ENCODE assay signal across 1 cellular context in the genomic region with DNA sequence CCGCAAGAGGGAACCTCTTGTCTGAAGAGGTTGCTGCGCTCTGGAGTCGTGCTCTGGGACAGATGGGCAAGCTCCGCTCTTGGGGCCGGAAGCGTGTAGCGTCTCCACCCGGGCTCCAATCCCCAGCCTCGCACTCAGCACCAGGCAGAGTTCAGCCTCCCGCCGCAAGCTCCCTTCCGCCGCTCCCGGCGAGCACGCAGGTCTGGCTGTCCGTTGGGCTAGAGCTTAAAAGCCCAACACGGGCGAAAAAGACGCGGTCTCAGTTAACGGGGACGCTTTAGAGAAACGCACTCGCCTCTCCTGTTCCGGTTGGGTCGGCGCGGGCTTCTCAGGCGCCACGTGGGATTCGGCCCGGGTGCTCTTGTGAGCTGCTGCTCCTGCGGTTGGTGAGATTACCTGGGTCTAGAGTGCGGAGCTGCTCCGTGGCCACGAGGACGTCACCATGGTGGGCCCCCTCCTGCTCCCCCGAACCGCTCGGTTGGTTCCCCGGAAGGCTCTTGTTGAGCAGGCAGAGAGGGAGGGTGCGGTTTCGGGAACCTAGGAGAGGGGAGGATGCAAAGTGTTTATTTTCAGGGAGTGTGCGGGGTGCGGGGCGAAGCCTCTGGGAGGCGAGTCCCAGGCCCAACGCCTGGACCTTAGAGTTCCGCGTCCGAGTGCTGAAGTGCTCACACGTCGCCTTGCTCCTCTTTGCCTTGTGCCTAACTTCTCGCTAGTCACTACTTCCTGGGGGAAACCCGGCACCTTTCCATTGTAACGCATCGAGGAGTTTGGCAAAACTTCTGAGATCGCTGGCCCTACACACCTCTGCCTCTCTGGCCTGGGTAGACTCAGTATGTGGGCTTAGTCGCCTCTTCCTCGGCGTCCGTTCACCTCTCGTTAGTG.
A peak's percentile ranks its signal among the peaks of the same experiment; 100 is the strongest.
TF ChIP-seq lines count a peak whose summit lies in the region.

A gene (plus strand): TSS at position 331 of the 882 bp plus-strand sequence. CDS start 112 bp downstream, at position 443.

TF ChIP-seq in HepG2, 621 proteins besides CTCF, POLR2A, EP300 and RAD21 (continued from another document and continues in another):
- TF ChIP-seq, protein P1, sequence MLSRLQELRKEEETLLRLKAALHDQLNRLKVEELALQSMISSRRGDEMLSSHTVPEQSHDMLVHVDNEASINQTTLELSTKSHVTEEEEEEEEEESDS (CRISPR knock-in tag; IDR thresholded peaks at IDR 0.05; ENCODE audit: borderline replicate concordance) = peak; percentile 89
- TF ChIP-seq, protein P2, sequence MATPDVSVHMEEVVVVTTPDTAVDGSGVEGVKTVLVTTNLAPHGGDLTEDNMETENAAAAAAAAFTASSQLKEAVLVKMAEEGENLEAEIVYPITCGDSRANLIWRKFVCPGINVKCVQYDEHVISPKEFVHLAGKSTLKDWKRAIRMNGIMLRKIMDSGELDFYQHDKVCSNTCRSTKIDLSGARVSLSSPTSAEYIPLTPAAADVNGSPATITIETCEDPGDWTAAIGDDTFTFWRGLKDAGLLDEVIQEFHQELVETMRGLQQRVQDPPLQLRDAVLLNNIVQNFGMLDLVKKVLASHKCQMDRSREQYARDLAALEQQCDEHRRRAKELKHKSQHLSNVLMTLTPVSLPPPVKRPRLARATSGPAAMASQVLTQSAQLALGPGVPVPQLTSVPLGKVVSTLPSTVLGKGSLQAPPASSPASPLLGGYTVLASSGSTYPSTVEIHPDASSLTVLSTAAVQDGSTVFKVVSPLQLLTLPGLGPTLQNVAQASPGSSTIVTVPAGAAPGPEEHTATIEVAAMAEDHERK (CRISPR knock-in tag; IDR thresholded peaks at IDR 0.05; ENCODE audit: low read depth) = peak; percentile 64; the same call in 1 of the 2 replicates
- TF ChIP-seq CC2D1A (CRISPR knock-in tag; IDR thresholded peaks at IDR 0.05) (no peak), PRMT3 (CRISPR knock-in tag; IDR thresholded peaks at IDR 0.05; ENCODE audit: borderline replicate concordance, low read depth) (no peak; the same call in 1 of the 2 replicates), MZF1 (CRISPR knock-in tag; IDR thresholded peaks at IDR 0.05; ENCODE audit: borderline replicate concordance) (no peak), ZNF589 (CRISPR knock-in tag; conservative IDR thresholded peaks at IDR 0.05) (peak; percentile 80; the same call in 1 of the 2 replicates), ZNF674 (CRISPR knock-in tag; IDR thresholded peaks at IDR 0.05; ENCODE audit: low read depth) (0 out of 2 replicates have a peak, but pooled peaks have one; percentile 54), GATAD1 (CRISPR knock-in tag; IDR thresholded peaks at IDR 0.05) (peak; percentile 97), POLR2G (IDR thresholded peaks at IDR 0.05; ENCODE audit: low read depth, low read length) (peak; percentile 95), SP140L (CRISPR knock-in tag; IDR thresholded peaks at IDR 0.05; ENCODE audit: borderline replicate concordance) (peak; percentile 95; the same call in 1 of the 2 replicates), RARG (CRISPR knock-in tag; IDR thresholded peaks at IDR 0.05; ENCODE audit: low read depth) (peak; percentile 93; the same call in 1 of the 2 replicates), THYN1 (CRISPR knock-in tag; IDR thresholded peaks at IDR 0.05; ENCODE audit: borderline replicate concordance, low read depth) (no peak), AKAP8 (CRISPR knock-in tag; IDR thresholded peaks at IDR 0.05) (peak; percentile 76; the same call in 1 of the 2 replicates), ARHGAP35 (CRISPR knock-in tag; IDR thresholded peaks at IDR 0.05; ENCODE audit: borderline replicate concordance) (peak; percentile 56; the same call in 1 of the 2 replicates), PHF21A (CRISPR knock-in tag; IDR thresholded peaks at IDR 0.05) (peak; percentile 96), SIX1 (CRISPR knock-in tag; IDR thresholded peaks at IDR 0.05; ENCODE audit: borderline replicate concordance) (peak; percentile 47; the same call in 1 of the 2 replicates)
- TF ChIP-seq, protein P3, sequence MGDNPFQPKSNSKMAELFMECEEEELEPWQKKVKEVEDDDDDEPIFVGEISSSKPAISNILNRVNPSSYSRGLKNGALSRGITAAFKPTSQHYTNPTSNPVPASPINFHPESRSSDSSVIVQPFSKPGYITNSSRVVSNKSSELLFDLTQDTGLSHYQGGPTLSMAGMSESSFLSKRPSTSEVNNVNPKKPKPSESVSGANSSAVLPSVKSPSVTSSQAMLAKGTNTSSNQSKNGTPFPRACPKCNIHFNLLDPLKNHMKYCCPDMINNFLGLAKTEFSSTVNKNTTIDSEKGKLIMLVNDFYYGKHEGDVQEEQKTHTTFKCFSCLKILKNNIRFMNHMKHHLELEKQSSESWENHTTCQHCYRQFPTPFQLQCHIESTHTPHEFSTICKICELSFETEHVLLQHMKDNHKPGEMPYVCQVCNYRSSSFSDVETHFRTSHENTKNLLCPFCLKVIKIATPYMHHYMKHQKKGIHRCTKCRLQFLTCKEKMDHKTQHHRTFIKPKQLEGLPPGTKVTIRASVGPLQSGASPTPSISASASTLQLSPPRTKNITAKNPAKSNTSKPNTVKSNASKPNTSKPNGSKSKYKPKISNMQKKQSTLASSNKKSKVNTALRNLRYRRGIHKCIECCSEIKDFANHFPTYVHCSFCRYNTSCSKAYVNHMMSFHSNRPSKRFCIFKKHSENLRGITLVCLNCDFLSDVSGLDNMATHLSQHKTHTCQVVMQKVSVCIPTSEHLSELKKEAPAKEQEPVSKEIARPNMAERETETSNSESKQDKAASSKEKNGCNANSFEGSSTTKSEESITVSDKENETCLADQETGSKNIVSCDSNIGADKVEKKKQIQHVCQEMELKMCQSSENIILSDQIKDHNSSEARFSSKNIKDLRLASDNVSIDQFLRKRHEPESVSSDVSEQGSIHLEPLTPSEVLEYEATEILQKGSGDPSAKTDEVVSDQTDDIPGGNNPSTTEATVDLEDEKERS (CRISPR knock-in tag; IDR thresholded peaks at IDR 0.05) = peak; percentile 77
- TF ChIP-seq, protein P4, sequence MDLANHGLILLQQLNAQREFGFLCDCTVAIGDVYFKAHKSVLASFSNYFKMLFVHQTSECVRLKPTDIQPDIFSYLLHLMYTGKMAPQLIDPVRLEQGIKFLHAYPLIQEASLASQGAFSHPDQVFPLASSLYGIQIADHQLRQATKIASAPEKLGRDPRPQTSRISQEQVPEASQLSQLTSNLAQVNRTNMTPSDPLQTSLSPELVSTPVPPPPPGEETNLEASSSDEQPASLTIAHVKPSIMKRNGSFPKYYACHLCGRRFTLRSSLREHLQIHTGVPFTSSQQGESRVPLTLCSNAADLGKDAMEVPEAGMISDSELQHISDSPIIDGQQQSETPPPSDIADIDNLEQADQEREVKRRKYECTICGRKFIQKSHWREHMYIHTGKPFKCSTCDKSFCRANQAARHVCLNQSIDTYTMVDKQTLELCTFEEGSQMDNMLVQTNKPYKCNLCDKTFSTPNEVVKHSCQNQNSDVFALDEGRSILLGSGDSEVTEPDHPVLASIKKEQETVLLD (CRISPR knock-in tag; IDR thresholded peaks at IDR 0.05; ENCODE audit: low read depth) = peak; percentile 86; the same call in 1 of the 2 replicates
- TF ChIP-seq, protein P5, sequence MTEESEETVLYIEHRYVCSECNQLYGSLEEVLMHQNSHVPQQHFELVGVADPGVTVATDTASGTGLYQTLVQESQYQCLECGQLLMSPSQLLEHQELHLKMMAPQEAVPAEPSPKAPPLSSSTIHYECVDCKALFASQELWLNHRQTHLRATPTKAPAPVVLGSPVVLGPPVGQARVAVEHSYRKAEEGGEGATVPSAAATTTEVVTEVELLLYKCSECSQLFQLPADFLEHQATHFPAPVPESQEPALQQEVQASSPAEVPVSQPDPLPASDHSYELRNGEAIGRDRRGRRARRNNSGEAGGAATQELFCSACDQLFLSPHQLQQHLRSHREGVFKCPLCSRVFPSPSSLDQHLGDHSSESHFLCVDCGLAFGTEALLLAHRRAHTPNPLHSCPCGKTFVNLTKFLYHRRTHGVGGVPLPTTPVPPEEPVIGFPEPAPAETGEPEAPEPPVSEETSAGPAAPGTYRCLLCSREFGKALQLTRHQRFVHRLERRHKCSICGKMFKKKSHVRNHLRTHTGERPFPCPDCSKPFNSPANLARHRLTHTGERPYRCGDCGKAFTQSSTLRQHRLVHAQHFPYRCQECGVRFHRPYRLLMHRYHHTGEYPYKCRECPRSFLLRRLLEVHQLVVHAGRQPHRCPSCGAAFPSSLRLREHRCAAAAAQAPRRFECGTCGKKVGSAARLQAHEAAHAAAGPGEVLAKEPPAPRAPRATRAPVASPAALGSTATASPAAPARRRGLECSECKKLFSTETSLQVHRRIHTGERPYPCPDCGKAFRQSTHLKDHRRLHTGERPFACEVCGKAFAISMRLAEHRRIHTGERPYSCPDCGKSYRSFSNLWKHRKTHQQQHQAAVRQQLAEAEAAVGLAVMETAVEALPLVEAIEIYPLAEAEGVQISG (CRISPR knock-in tag; IDR thresholded peaks at IDR 0.05) = peak; percentile 96
- TF ChIP-seq, protein P6, sequence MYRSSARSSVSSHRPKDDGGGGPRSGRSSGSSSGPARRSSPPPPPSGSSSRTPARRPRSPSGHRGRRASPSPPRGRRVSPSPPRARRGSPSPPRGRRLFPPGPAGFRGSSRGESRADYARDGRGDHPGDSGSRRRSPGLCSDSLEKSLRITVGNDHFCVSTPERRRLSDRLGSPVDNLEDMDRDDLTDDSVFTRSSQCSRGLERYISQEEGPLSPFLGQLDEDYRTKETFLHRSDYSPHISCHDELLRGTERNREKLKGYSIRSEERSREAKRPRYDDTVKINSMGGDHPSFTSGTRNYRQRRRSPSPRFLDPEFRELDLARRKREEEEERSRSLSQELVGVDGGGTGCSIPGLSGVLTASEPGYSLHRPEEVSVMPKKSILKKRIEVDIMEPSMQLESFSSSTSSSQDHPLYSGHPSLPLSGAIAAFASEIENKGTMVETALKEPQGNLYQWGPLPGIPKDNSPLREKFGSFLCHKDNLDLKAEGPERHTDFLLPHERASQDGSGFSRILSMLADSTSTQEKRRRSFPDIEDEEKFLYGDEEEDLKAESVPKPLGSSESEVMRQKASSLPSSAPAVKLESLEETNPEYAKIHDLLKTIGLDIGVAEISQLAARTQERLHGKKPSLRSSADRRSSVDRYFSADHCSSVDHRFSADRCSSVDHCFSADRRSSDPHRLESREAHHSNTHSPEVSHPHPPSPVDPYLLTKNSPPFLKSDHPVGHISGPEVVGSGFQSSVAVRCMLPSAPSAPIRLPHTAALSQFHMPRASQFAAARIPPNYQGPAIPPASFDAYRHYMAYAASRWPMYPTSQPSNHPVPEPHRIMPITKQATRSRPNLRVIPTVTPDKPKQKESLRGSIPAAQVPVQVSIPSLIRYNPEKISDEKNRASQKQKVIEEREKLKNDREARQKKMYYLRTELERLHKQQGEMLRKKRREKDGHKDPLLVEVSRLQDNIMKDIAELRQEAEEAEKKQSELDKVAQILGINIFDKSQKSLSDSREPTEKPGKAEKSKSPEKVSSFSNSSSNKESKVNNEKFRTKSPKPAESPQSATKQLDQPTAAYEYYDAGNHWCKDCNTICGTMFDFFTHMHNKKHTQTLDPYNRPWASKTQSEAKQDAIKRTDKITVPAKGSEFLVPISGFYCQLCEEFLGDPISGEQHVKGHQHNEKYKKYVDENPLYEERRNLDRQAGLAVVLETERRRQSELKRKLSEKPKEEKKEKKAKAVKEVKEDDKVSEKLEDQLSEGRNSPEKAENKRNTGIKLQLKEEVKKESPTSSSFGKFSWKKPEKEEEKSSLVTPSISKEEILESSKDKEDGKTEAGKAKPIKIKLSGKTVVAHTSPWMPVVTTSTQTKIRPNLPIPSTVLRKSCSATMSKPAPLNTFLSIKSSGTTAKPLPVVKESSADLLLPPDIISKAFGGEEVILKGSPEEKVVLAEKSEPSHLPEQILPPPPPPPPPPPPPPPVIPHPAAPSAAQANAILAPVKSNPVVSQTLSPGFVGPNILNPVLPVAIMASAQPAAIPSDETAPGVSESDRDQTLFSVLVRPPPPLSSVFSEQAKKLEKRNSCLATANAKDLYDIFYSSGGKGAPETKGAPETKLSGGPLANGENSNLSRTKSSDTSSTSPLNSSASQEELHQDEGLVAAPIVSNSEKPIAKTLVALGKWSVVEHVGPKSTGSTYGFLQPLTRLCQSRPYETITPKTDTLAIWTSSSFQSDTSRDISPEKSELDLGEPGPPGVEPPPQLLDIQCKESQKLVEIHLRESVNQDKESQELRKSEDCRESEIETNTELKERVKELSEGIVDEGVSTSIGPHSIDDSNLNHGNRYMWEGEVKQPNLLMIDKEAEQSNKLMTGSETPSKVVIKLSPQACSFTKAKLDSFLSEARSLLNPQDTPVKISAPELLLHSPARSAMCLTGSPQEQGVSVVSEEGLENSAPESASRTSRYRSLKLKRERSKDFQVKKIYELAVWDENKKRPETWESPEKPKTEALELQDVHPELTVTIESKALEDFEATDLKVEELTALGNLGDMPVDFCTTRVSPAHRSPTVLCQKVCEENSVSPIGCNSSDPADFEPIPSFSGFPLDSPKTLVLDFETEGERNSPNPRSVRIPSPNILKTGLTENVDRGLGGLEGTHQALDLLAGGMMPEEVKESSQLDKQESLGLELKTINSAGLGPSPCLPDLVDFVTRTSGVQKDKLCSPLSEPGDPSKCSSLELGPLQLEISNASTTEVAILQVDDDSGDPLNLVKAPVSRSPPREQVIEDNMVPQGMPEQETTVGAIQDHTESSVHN (CRISPR knock-in tag; IDR thresholded peaks at IDR 0.05) = peak; percentile 98
- TF ChIP-seq, protein P7, sequence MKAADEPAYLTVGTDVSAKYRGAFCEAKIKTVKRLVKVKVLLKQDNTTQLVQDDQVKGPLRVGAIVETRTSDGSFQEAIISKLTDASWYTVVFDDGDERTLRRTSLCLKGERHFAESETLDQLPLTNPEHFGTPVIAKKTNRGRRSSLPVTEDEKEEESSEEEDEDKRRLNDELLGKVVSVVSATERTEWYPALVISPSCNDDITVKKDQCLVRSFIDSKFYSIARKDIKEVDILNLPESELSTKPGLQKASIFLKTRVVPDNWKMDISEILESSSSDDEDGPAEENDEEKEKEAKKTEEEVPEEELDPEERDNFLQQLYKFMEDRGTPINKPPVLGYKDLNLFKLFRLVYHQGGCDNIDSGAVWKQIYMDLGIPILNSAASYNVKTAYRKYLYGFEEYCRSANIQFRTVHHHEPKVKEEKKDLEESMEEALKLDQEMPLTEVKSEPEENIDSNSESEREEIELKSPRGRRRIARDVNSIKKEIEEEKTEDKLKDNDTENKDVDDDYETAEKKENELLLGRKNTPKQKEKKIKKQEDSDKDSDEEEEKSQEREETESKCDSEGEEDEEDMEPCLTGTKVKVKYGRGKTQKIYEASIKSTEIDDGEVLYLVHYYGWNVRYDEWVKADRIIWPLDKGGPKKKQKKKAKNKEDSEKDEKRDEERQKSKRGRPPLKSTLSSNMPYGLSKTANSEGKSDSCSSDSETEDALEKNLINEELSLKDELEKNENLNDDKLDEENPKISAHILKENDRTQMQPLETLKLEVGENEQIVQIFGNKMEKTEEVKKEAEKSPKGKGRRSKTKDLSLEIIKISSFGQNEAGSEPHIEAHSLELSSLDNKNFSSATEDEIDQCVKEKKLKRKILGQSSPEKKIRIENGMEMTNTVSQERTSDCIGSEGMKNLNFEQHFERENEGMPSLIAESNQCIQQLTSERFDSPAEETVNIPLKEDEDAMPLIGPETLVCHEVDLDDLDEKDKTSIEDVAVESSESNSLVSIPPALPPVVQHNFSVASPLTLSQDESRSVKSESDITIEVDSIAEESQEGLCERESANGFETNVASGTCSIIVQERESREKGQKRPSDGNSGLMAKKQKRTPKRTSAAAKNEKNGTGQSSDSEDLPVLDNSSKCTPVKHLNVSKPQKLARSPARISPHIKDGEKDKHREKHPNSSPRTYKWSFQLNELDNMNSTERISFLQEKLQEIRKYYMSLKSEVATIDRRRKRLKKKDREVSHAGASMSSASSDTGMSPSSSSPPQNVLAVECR (CRISPR knock-in tag; IDR thresholded peaks at IDR 0.05; ENCODE audit: borderline replicate concordance) = peak; percentile 97
- TF ChIP-seq, protein P8, sequence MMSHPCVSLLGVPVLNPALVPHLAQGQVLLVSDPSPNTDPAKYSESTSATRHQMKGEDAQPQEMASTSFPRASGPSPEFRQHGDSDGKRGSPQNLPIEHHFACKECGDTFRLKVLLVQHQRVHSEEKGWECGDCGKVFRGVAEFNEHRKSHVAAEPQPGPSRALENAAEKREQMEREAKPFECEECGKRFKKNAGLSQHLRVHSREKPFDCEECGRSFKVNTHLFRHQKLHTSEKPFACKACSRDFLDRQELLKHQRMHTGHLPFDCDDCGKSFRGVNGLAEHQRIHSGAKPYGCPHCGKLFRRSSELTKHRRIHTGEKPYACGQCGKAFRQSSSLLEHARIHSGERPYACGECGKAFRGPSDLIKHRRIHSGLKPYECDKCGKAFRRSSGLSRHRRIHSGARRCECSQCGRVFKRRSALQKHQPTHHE (CRISPR knock-in tag; IDR thresholded peaks at IDR 0.05; ENCODE audit: borderline replicate concordance) = peak; percentile 83; the same call in 1 of the 2 replicates
